ENCODE assay signal across 12 cellular contexts in the genomic region with DNA sequence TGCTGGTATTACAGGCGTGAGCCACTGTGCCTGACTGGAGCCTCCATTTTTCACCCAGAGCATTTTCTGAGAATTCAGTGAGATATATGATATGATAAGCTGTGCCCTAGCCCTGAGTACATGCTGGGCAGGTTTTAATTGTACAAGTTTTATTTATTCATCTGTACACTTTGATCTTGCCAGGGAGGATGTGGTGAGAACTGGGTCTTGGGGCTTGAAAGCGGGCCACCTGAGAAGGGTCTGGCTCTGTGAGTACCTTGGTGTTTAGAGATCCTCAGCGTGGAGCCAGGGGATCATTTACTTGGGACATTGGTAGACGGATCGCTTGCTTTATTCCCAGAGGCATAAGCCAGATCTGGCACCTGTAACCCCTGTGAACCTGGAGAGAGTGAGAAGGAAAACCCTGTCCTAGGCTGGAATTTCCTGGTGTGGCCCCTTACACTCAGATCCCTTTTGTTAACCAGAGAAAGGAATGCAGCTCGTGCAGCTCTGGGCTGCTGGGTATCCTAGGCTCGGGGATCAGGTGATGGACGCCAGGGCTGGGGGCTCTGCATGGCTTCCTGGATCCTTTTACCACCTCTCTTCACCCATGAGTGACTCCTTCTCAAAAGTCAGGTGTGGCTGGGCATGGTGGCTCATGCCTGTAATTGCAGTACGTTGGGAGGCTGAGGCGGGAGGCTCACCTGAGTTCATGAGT.
DNase-seq lines count a peak whose midpoint lies in the region; ATAC-seq lines count a peak whose summit lies in the region.
"Had no signal": no experiment of that assay in that cellular context is flagged by ENCODE, and none has a peak within 500 bp of the region (broad histone marks: within the 10 kb centered on the region; RNA-seq: fewer than 3 reads in every experiment).

No MANE protein-coding gene starts in this region.

- no peak overlapping the region for H3K9ac ChIP-seq in stomach smooth muscle (ENCODE audit: low read length in 2 of 2)

- no CpG with 5 or more reads among the region's 10 CpGs for WGBS in iPS DF 6.9 (ENCODE audit: insufficient coverage, insufficient read length)

- POLR2A ChIA-PET in T-cell (lab: Charles Lee), result interaction anchor here in 1 of 2 donors (0.6 kb wide), 1 partner anchor 79 kb away, joined by 3 read pairs; no protein-coding TSS in a partner anchor

- peaks cover 2% of the 10 kb centered on the region; the same call in 1 of the 2 replicates for H3K4me1 ChIP-seq in iPS DF 6.9 (ENCODE audit: control insufficient read depth, insufficient read depth, low read length)
- peaks cover 19% of the 10 kb centered on the region for H3K4me1 ChIP-seq in stomach smooth muscle (ENCODE audit: control insufficient read depth, insufficient read depth, low read length)

- ATAC-seq in T-cell (replicated peaks in 1 of 4), result peak in 3 of 4 experiments; percentile 64 to 80 (median 78)
- no peak for ATAC-seq in GM21529 (IDR thresholded peaks at IDR 0.05; ENCODE audit: unreplicated experiment)
- ATAC-seq: PC-3 had no signal

- no peaks in the 10 kb centered on the region for H3K9me3 ChIP-seq in iPS DF 6.9 (ENCODE audit: control insufficient read depth, insufficient read depth, low read length)
- H3K9me3 ChIP-seq in stomach smooth muscle (ENCODE audit: control insufficient read depth in 2 of 2, low read length in 2 of 2), result no peaks in the 10 kb centered on the region

- peaks cover 35% of the 10 kb centered on the region for H3K36me3 ChIP-seq in iPS DF 6.9 (ENCODE audit: control insufficient read depth, insufficient read depth, low read length)
- H3K36me3 ChIP-seq in stomach smooth muscle (ENCODE audit: control insufficient read depth in 2 of 2, insufficient read depth in 2 of 2, low read length in 2 of 2), result peaks cover 40 to 52% of the 10 kb centered on the region in 2 donors

- CTCF ChIA-PET in T-cell (lab: Charles Lee), result no interaction called here

- H3K36me3 Mint-ChIP-seq in T-cell, result peaks cover 50% of the 10 kb centered on the region

- H3K27me3 ChIP-seq in iPS DF 6.9 (ENCODE audit: control insufficient read depth, insufficient read depth, low read length) (no peaks in the 10 kb centered on the region), stomach smooth muscle (ENCODE audit: control insufficient read depth in 1 of 2, insufficient read depth in 2 of 2, low read length in 2 of 2) (no peaks in the 10 kb centered on the region)

- H3K27me3 Mint-ChIP-seq in T-cell, result no peaks in the 10 kb centered on the region

- H3K27ac Mint-ChIP-seq in T-cell, result peak overlapping the region; percentile 81 to 84

- no peaks in the 10 kb centered on the region for H3K9me3 Mint-ChIP-seq in T-cell

- H3K4me1 Mint-ChIP-seq in T-cell, result peaks cover 22 to 39% (median 23%) of the 10 kb centered on the region in 3 donors

- DNase-seq in activated gamma-delta T cell treated with Interleukin-2 at 50 U/mL for 16 hours, result peak; percentile 8
- DNase-seq in activated gamma-delta T cell (lab: John Stamatoyannopoulos, UW), result no peak
- DNase-seq in T-cell, result peak in 5 of 34 experiments; percentile 2 to 32 (median 8)
- DNase-seq in iPS DF 6.9 (ENCODE audit: low read depth, low spot score), result peak; percentile 20
- no peak for DNase-seq in NCI-H2107 (lab: John Stamatoyannopoulos, UW)
- no peak for DNase-seq in nucleus accumbens (lab: John Stamatoyannopoulos, UW)
- DNase-seq: activated T-cell treated with anti-CD3 and anti-CD28 coated beads for 4 hours; NCI-H187; PC-3; stimulated activated CD4-positive, alpha-beta T cell treated with anti-CD3 and anti-CD28 coated beads, Interleukin-1b, Interleukin-23, amount 100 ng/mL, for 48 hours had no signal

- peak overlapping the region in 1 of 3 donors; percentile 54 for H3K4me3 Mint-ChIP-seq in T-cell

- H3K27ac ChIP-seq in iPS DF 6.9 (ENCODE audit: low read length), result peak overlapping the region; percentile 41
- H3K27ac ChIP-seq in stomach smooth muscle (ENCODE audit: low read length), result peak overlapping the region; percentile 31

- H3K4me3 ChIP-seq in iPS DF 6.9 (ENCODE audit: low read length) (no peak overlapping the region), stomach smooth muscle (ENCODE audit: low read length in 2 of 2) (no peak overlapping the region)

Comparison
In these comparisons a context has a peak if more than half of its experiments do, and no peak if none do; other contexts are left out.
1. DNase-seq: peak in activated gamma-delta T cell treated with Interleukin-2 at 50 U/mL for 16 hours (single experiment) and iPS DF 6.9 (single experiment); none in activated gamma-delta T cell (single experiment), NCI-H2107 (single experiment) and nucleus accumbens (0 of 56).